In the genomic region with DNA sequence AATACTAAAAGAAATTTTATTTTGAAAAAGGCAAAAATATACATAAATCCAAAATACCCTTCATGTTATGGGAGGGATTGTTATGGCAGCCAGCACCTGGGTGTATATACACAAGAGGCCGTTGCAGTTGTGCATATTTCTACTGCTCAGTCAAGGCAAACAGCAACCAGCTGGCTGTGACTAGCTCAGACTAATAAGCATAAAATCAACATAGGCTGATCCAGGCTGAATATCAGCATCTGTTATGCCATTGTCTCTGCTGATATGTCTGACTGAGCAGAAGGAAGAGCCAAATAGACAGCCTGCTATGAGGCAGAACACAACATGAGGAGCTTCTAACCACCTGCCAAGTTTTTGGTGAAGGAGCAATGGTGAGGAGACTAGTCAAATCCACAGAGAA, we compare ENCODE assay signal across 10 cellular contexts.
A peak's percentile ranks its signal among the peaks of the same experiment; 100 is the strongest.
DNase-seq lines count a peak whose midpoint lies in the region; ATAC-seq, FAIRE-seq and TF ChIP-seq lines count a peak whose summit lies in the region.
"Had no signal": no experiment of that assay in that cellular context is flagged by ENCODE, and none has a peak within 500 bp of the region (broad histone marks: within the 10 kb centered on the region; RNA-seq: fewer than 3 reads in every experiment).

No MANE protein-coding gene starts in this region.

- peaks cover 5% of the 10 kb centered on the region; the same call in 1 of the 2 replicates for H3K36me3 ChIP-seq in ACC112 (ENCODE audit: insufficient read depth, low read length)
- no peaks in the 10 kb centered on the region for H3K36me3 ChIP-seq in MG63

- DNase-seq in MG63: peak; percentile 74
- DNase-seq in RCC 7860 (ENCODE audit: low spot score): peak; percentile 15
- DNase-seq in fibroblast of the aortic adventitia (ENCODE audit: low read depth): peak; percentile 54
- DNase-seq in stimulated activated CD4-positive, alpha-beta T cell treated with anti-CD3 and anti-CD28 coated beads, Interleukin-12 subunit alpha, Interleukin-12 subunit beta, amount 100 ng/mL, for 4 hours: no peak
- no peak for DNase-seq in SW480 (ENCODE audit: low spot score)

- H3K4me3 ChIP-seq in ACC112 (ENCODE audit: low read depth, low read length) (peak overlapping the region; percentile 26), MG63 (no peak overlapping the region), fibroblast of the aortic adventitia (ENCODE audit: low read depth, low read length) (no peak overlapping the region)
- H3K4me3 ChIP-seq: body of pancreas had no signal

- H2AFZ ChIP-seq in ACC112 (ENCODE audit: low read length, unreplicated experiment): peak overlapping the region; percentile 72

- H3K27me3 ChIP-seq in ACC112 (ENCODE audit: insufficient read depth, low read length) (no peaks in the 10 kb centered on the region), MG63 (no peaks in the 10 kb centered on the region)
- H3K27me3 ChIP-seq: body of pancreas had no signal

- FAIRE-seq in RCC 7860 (lab: Jason Lieb, UNC): no peak

- no peak for ATAC-seq in HG03520 (IDR thresholded peaks at IDR 0.05; ENCODE audit: unreplicated experiment)
- no peak for ATAC-seq in HG03139 (IDR thresholded peaks at IDR 0.05; ENCODE audit: unreplicated experiment)
- ATAC-seq: body of pancreas had no signal

- H3K27ac ChIP-seq in ACC112 (ENCODE audit: low read depth, low read length): peak overlapping the region; percentile 71
- H3K27ac ChIP-seq: body of pancreas, VCaP had no signal

- no peak for TF ChIP-seq CTCF in fibroblast of the aortic adventitia (IDR thresholded peaks at IDR 0.05; ENCODE audit: insufficient read depth, low read length)

- no peaks in the 10 kb centered on the region for H3K79me2 ChIP-seq in ACC112 (ENCODE audit: control insufficient read depth, insufficient read depth, low read length, unreplicated experiment)

- peaks cover 27% of the 10 kb centered on the region for H3K4me1 ChIP-seq in ACC112 (ENCODE audit: control insufficient read depth, insufficient read depth, low read length, unreplicated experiment)
- H3K4me1 ChIP-seq: body of pancreas had no signal

- H3K9me3 ChIP-seq in MG63: peaks cover 8% of the 10 kb centered on the region; the same call in 1 of the 2 replicates
- H3K9me3 ChIP-seq: body of pancreas had no signal

Comparison
In these comparisons a context has a peak if more than half of its experiments do, and no peak if none do; other contexts are left out.
1. DNase-seq: peak in MG63 (single experiment), RCC 7860 (single experiment) and fibroblast of the aortic adventitia (single experiment); none in stimulated activated CD4-positive, alpha-beta T cell treated with anti-CD3 and anti-CD28 coated beads, Interleukin-12 subunit alpha, Interleukin-12 subunit beta, amount 100 ng/mL, for 4 hours (single experiment) and SW480 (single experiment).